ENCODE assay signal across 19 cellular contexts in genomic region chr1:89699451-89699986, GRCh38.
DNase-seq lines count a peak whose midpoint lies in the region; ATAC-seq, FAIRE-seq and TF ChIP-seq lines count a peak whose summit lies in the region.
"Had no signal": no experiment of that assay in that cellular context is flagged by ENCODE, and none has a peak within 500 bp of the region (broad histone marks: within the 10 kb centered on the region; RNA-seq: fewer than 3 reads in every experiment).

No MANE protein-coding gene starts in this region.

- TF ChIP-seq CTCF in thyroid gland (IDR thresholded peaks at IDR 0.05) = no peak

- no peak overlapping the region for H2AK5ac ChIP-seq in mesendoderm (ENCODE audit: low read length)

- FAIRE-seq in GM12891 (lab: Jason Lieb, UNC) = peak; percentile 76
- FAIRE-seq: G401.6, HepG2 had no signal

- no peaks in the 10 kb centered on the region for H3K79me1 ChIP-seq in mesendoderm (ENCODE audit: low read length)

- POLR2A ChIA-PET in activated CD4-positive, alpha-beta T cell treated with anti-CD3 and anti-CD28 coated beads for 36 hours (lab: Charles Lee) = interaction anchor here (1.1 kb wide), 1 partner anchor 40 kb away, joined by 3 read pairs; no protein-coding TSS in a partner anchor
- POLR2A ChIA-PET in activated CD4-positive, alpha-beta memory T cell treated with anti-CD3 and anti-CD28 coated beads for 36 hours (lab: Charles Lee) = no interaction called here

- no peak overlapping the region for H3K4me3 ChIP-seq in mesendoderm (ENCODE audit: low read length)
- H3K4me3 ChIP-seq in thyroid gland (replicated peaks in 1 of 3) = no peak overlapping the region
- H3K4me3 ChIP-seq: hepatocyte, ovary had no signal

- H3K27me3 ChIP-seq in mesendoderm (ENCODE audit: insufficient read depth, low read length, poor library complexity) = no peaks in the 10 kb centered on the region
- no peaks in the 10 kb centered on the region for H3K27me3 ChIP-seq in thyroid gland
- H3K27me3 ChIP-seq: hepatocyte, ovary had no signal

- H3K9me3 ChIP-seq in thyroid gland = no peaks in the 10 kb centered on the region
- H3K9me3 ChIP-seq: ovary, SK-N-SH had no signal

- no peak overlapping the region for H4K5ac ChIP-seq in mesendoderm (ENCODE audit: low read length)

- no peak overlapping the region for H3K9ac ChIP-seq in mesendoderm (ENCODE audit: low read length)
- H3K9ac ChIP-seq: SK-N-SH had no signal

- no peak for DNase-seq in activated CD4-positive, alpha-beta T cell treated with anti-CD3 and anti-CD28 coated beads for 36 hours
- DNase-seq in activated CD4-positive, alpha-beta T cell treated with anti-CD3 and anti-CD28 coated beads, Interleukin-2, amount 50 U/mL, for 1 hour = no peak
- DNase-seq in GM12891 (ENCODE audit: insufficient read length, low spot score) (no peak), memory B cell (ENCODE audit: low spot score in 2 of 2) (no peak), CD1c-positive myeloid dendritic cell (ENCODE audit: extremely low spot score) (no peak), mesendoderm (no peak), thyroid gland (no peak)
- peak; percentile 25 for DNase-seq in activated CD4-positive, alpha-beta memory T cell treated with anti-CD3 and anti-CD28 coated beads for 36 hours
- DNase-seq: kidney glomerular epithelial cell; NCI-H1048; NCI-H2081 treated with DMSO at 0.1 percent for 48 hours; NCI-H526; ovary; SK-N-SH; stimulated activated CD4-positive, alpha-beta T cell treated with anti-CD3 and anti-CD28 coated beads, Interleukin-4, amount 100 ng/mL, for 1 hour; trophoblast cell had no signal

- H3K4me3 Mint-ChIP-seq in activated CD4-positive, alpha-beta T cell treated with anti-CD3 and anti-CD28 coated beads for 36 hours = peak overlapping the region; percentile 17
- peak overlapping the region; percentile 16 for H3K4me3 Mint-ChIP-seq in activated CD4-positive, alpha-beta memory T cell treated with anti-CD3 and anti-CD28 coated beads for 36 hours
- peak overlapping the region; percentile 60 for H3K4me3 Mint-ChIP-seq in memory B cell

- no peak overlapping the region for H4K8ac ChIP-seq in mesendoderm (ENCODE audit: low read depth, low read length)

- peaks cover 80% of the 10 kb centered on the region for H3K36me3 Mint-ChIP-seq in activated CD4-positive, alpha-beta T cell treated with anti-CD3 and anti-CD28 coated beads for 36 hours (ENCODE audit: low read depth)
- peaks cover 66% of the 10 kb centered on the region for H3K36me3 Mint-ChIP-seq in activated CD4-positive, alpha-beta memory T cell treated with anti-CD3 and anti-CD28 coated beads for 36 hours
- H3K36me3 Mint-ChIP-seq in memory B cell = peaks cover 3% of the 10 kb centered on the region

- H2BK15ac ChIP-seq in mesendoderm (replicated peaks; ENCODE audit: low read depth) = no peak overlapping the region

- H3K27ac Mint-ChIP-seq in activated CD4-positive, alpha-beta T cell treated with anti-CD3 and anti-CD28 coated beads for 36 hours = peak overlapping the region; percentile 94
- H3K27ac Mint-ChIP-seq in activated CD4-positive, alpha-beta memory T cell treated with anti-CD3 and anti-CD28 coated beads for 36 hours = peak overlapping the region; percentile 77
- H3K27ac Mint-ChIP-seq in memory B cell = no peak overlapping the region

- no peak overlapping the region for H3K18ac ChIP-seq in mesendoderm (ENCODE audit: low read length)

- no peaks in the 10 kb centered on the region for H3K27me3 Mint-ChIP-seq in activated CD4-positive, alpha-beta T cell treated with anti-CD3 and anti-CD28 coated beads for 36 hours
- H3K27me3 Mint-ChIP-seq in activated CD4-positive, alpha-beta memory T cell treated with anti-CD3 and anti-CD28 coated beads for 36 hours = no peaks in the 10 kb centered on the region
- H3K27me3 Mint-ChIP-seq in memory B cell = no peaks in the 10 kb centered on the region

- TF ChIP-seq POLR2A in GM12891 (IDR thresholded peaks at IDR 0.05; ENCODE audit: low read depth, low read length) = no peak
- no peak for TF ChIP-seq POLR2A in thyroid gland (IDR thresholded peaks at IDR 0.05)

- H3K4me1 Mint-ChIP-seq in activated CD4-positive, alpha-beta T cell treated with anti-CD3 and anti-CD28 coated beads for 36 hours = peaks cover 80% of the 10 kb centered on the region
- peaks cover 82% of the 10 kb centered on the region for H3K4me1 Mint-ChIP-seq in activated CD4-positive, alpha-beta memory T cell treated with anti-CD3 and anti-CD28 coated beads for 36 hours (ENCODE audit: low read depth)
- peaks cover 36% of the 10 kb centered on the region for H3K4me1 Mint-ChIP-seq in memory B cell

- H3K36me3 ChIP-seq in mesendoderm (ENCODE audit: control insufficient read depth, insufficient read depth, low read length) = no peaks in the 10 kb centered on the region
- no peaks in the 10 kb centered on the region for H3K36me3 ChIP-seq in thyroid gland
- H3K36me3 ChIP-seq: ovary had no signal

- H3K4me1 ChIP-seq in mesendoderm (ENCODE audit: control insufficient read depth, low read depth, low read length) (no peaks in the 10 kb centered on the region), thyroid gland (peaks cover 0 to 16% of the 10 kb centered on the region in 2 donors)

- H3K56ac ChIP-seq in mesendoderm (ENCODE audit: low read length) = no peak overlapping the region

- H3K79me2 ChIP-seq in mesendoderm (ENCODE audit: control insufficient read depth, insufficient read depth, low read length) = no peaks in the 10 kb centered on the region
- H3K79me2 ChIP-seq: hepatocyte had no signal

- peaks cover 4% of the 10 kb centered on the region for H3K9me3 Mint-ChIP-seq in activated CD4-positive, alpha-beta T cell treated with anti-CD3 and anti-CD28 coated beads for 36 hours (ENCODE audit: low read depth)
- H3K9me3 Mint-ChIP-seq in activated CD4-positive, alpha-beta memory T cell treated with anti-CD3 and anti-CD28 coated beads for 36 hours = peaks cover 5% of the 10 kb centered on the region
- H3K9me3 Mint-ChIP-seq in memory B cell = no peaks in the 10 kb centered on the region

- H3K23ac ChIP-seq in mesendoderm (ENCODE audit: low read length) = no peak overlapping the region

- no peak overlapping the region for H3K4me2 ChIP-seq in mesendoderm (ENCODE audit: low read length)
- H3K4me2 ChIP-seq: hepatocyte, SK-N-SH had no signal

- no peak overlapping the region for H2BK120ac ChIP-seq in mesendoderm (ENCODE audit: low read depth, low read length)

- no CpG with 5 or more reads among the region's 4 CpGs for WGBS in mesendoderm (ENCODE audit: extremely low coverage, insufficient coverage, low lambda C conversion rate)
- 86 to 87% methylated on average over 4 of the region's 4 CpGs for WGBS in thyroid gland, 2 donors

- peak; percentile 43 for ATAC-seq in activated CD4-positive, alpha-beta T cell treated with anti-CD3 and anti-CD28 coated beads for 36 hours
- no peak for ATAC-seq in memory B cell (ENCODE audit: low read depth)
- ATAC-seq: HepG2 had no signal

- no peak overlapping the region for H3K4ac ChIP-seq in mesendoderm (ENCODE audit: low read depth, low read length)

- H3K27ac ChIP-seq in mesendoderm (ENCODE audit: low read depth, low read length) (no peak overlapping the region), thyroid gland (no peak overlapping the region)
- H3K27ac ChIP-seq: hepatocyte, ovary had no signal

- CTCF ChIA-PET in activated CD4-positive, alpha-beta T cell treated with anti-CD3 and anti-CD28 coated beads for 36 hours (lab: Charles Lee) = interaction anchor here (0.6 to 1.9 kb wide), 5 partner anchors 10 to 216 kb away, joined by 3 to 8 read pairs (median 3); no protein-coding TSS in a partner anchor
- CTCF ChIA-PET in activated CD4-positive, alpha-beta memory T cell treated with anti-CD3 and anti-CD28 coated beads for 36 hours (lab: Charles Lee) = interaction anchor here (1.0 to 4.7 kb wide), 4 partner anchors 8 to 63 kb away, joined by 3 to 16 read pairs (median 4); no protein-coding TSS in a partner anchor

- no peak overlapping the region for H2BK5ac ChIP-seq in mesendoderm (ENCODE audit: low read length)

- intact Hi-C loops in activated CD4-positive, alpha-beta T cell treated with anti-CD3 and anti-CD28 coated beads for 36 hours (cut with DNase I, micrococcal nuclease) = loop anchor here in 1 of 2 experiments (2.0 kb wide), 1 partner anchor 17 kb away; no protein-coding TSS in a partner anchor
- intact Hi-C loops in activated CD4-positive, alpha-beta memory T cell treated with anti-CD3 and anti-CD28 coated beads for 36 hours (cut with micrococcal nuclease) = loop anchor here (1.0 to 5.0 kb wide), 4 partner anchors 20 to 63 kb away; no protein-coding TSS in a partner anchor
- intact Hi-C loops in thyroid gland (cut with DNase I) = no loop called here

TF ChIP-seq in GM12891, 5 proteins besides CTCF, POLR2A, EP300 and RAD21:
- TF ChIP-seq POU2F2 (IDR thresholded peaks at IDR 0.05; ENCODE audit: low read depth, low read length) (no peak), TAF1 (IDR thresholded peaks at IDR 0.05; ENCODE audit: low read depth, low read length) (no peak), POLR2AphosphoS5 (IDR thresholded peaks at IDR 0.05; ENCODE audit: low read depth, low read length) (no peak), SPI1 (IDR thresholded peaks at IDR 0.05; ENCODE audit: low read depth, low read length) (0 out of 2 replicates have a peak, but pooled peaks have one; percentile 5), PAX5 (IDR thresholded peaks at IDR 0.05; ENCODE audit: insufficient read depth, low read length, severe bottlenecking) (no peak)
